In genomic region chr10:129963076-129963830, GRCh38 we compare ENCODE assay signal across 8 cellular contexts. TPM values are rescaled to one million over a fixed set of nuclear protein-coding genes. Genes with fewer than 3 reads are reported as not detected.
A peak's percentile ranks its signal among the peaks of the same experiment; 100 is the strongest.
DNase-seq lines count a peak whose midpoint lies in the region; ATAC-seq, FAIRE-seq and TF ChIP-seq lines count a peak whose summit lies in the region.

No MANE protein-coding gene starts in this region.

- H3K9me3 Mint-ChIP-seq in T-helper 2 cell treated with Interferon-gamma antibody and Interleukin-4, amounts not matched to agents 5 μg/mL and 100 μg/mL, for 36 hours = no peaks in the 10 kb centered on the region
- H3K9me3 Mint-ChIP-seq in progenitor cell of endocrine pancreas (ENCODE audit: low read depth) = no peaks in the 10 kb centered on the region

- TF ChIP-seq CTCF in GM12864 (IDR thresholded peaks at IDR 0.05; ENCODE audit: low read depth, low read length, missing control alignments) (no peak), fibroblast of the aortic adventitia (IDR thresholded peaks at IDR 0.05; ENCODE audit: insufficient read depth, low read length) (no peak), progenitor cell of endocrine pancreas (IDR thresholded peaks at IDR 0.05; ENCODE audit: unreplicated experiment) (no peak)

- ATAC-seq in HG03378 (IDR thresholded peaks at IDR 0.05; ENCODE audit: unreplicated experiment) = no peak

- no peak for DNase-seq in GM12864 (ENCODE audit: low read depth)
- DNase-seq in T-helper 2 cell treated with Interferon-gamma antibody and Interleukin-4, amounts not matched to agents 5 μg/mL and 100 μg/mL, for 36 hours (ENCODE audit: low spot score) = no peak
- DNase-seq in fibroblast of the aortic adventitia (ENCODE audit: low read depth) = peak; percentile 59
- DNase-seq in progenitor cell of endocrine pancreas (ENCODE audit: low spot score, unreplicated experiment) = no peak
- DNase-seq in GM12891 (ENCODE audit: insufficient read length, low spot score) = no peak
- no peak for DNase-seq in HPDE6-E6E7 (ENCODE audit: extremely low spot score)
- DNase-seq in DMS153 (lab: John Stamatoyannopoulos, UW) = no peak

- H3K4me1 Mint-ChIP-seq in T-helper 2 cell treated with Interferon-gamma antibody and Interleukin-4, amounts not matched to agents 5 μg/mL and 100 μg/mL, for 36 hours (ENCODE audit: low read depth) = peaks cover 9% of the 10 kb centered on the region
- peaks cover 13% of the 10 kb centered on the region for H3K4me1 Mint-ChIP-seq in progenitor cell of endocrine pancreas (ENCODE audit: low read depth)

- FAIRE-seq in GM12891 (lab: Jason Lieb, UNC) = no peak

- peaks cover 2% of the 10 kb centered on the region for H3K36me3 Mint-ChIP-seq in T-helper 2 cell treated with Interferon-gamma antibody and Interleukin-4, amounts not matched to agents 5 μg/mL and 100 μg/mL, for 36 hours (ENCODE audit: low read depth)
- no peaks in the 10 kb centered on the region for H3K36me3 Mint-ChIP-seq in progenitor cell of endocrine pancreas (ENCODE audit: insufficient read depth)

- H3K4me3 Mint-ChIP-seq in T-helper 2 cell treated with Interferon-gamma antibody and Interleukin-4, amounts not matched to agents 5 μg/mL and 100 μg/mL, for 36 hours = peak overlapping the region; percentile 69
- peak overlapping the region; percentile 50 for H3K4me3 Mint-ChIP-seq in progenitor cell of endocrine pancreas (ENCODE audit: low read depth)

- peak overlapping the region; percentile 71 for H3K27ac Mint-ChIP-seq in T-helper 2 cell treated with Interferon-gamma antibody and Interleukin-4, amounts not matched to agents 5 μg/mL and 100 μg/mL, for 36 hours
- peak overlapping the region; percentile 1 for H3K27ac Mint-ChIP-seq in progenitor cell of endocrine pancreas

- no peak for TF ChIP-seq POLR2A in GM12891 (IDR thresholded peaks at IDR 0.05; ENCODE audit: low read depth, low read length)

- H3K27me3 Mint-ChIP-seq in T-helper 2 cell treated with Interferon-gamma antibody and Interleukin-4, amounts not matched to agents 5 μg/mL and 100 μg/mL, for 36 hours (ENCODE audit: low read depth) = peaks cover 61% of the 10 kb centered on the region
- peaks cover 67% of the 10 kb centered on the region for H3K27me3 Mint-ChIP-seq in progenitor cell of endocrine pancreas

- H3K4me3 ChIP-seq in GM12864 (ENCODE audit: low read depth, low read length) = peak overlapping the region; percentile 9; the same call in 1 of the 2 replicates
- H3K4me3 ChIP-seq in fibroblast of the aortic adventitia (ENCODE audit: low read depth, low read length) = peak overlapping the region; percentile 74

TF ChIP-seq in GM12891, 5 proteins besides CTCF, POLR2A, EP300 and RAD21:
- TF ChIP-seq PAX5 (IDR thresholded peaks at IDR 0.05; ENCODE audit: insufficient read depth, low read length, severe bottlenecking) (no peak), POLR2AphosphoS5 (IDR thresholded peaks at IDR 0.05; ENCODE audit: low read depth, low read length) (no peak), SPI1 (IDR thresholded peaks at IDR 0.05; ENCODE audit: low read depth, low read length) (no peak), POU2F2 (IDR thresholded peaks at IDR 0.05; ENCODE audit: low read depth, low read length) (no peak), TAF1 (IDR thresholded peaks at IDR 0.05; ENCODE audit: low read depth, low read length) (no peak)
TF ChIP-seq in GM12891: peak in this region for 0.

RNA-seq across cellular contexts. Expression of gene EBF3, which starts 0.8 kb away (rescaled TPM):
- total RNA-seq in fibroblast of the aortic adventitia (ENCODE audit: low replicate concordance) (5.2 and 14.7 TPM in 2 replicates), progenitor cell of endocrine pancreas (0.19 and 0.38 TPM in 2 replicates)
- polyA plus RNA-seq in GM12891 (2012; ENCODE audit: low read depth, missing spikeins) = not detected
